In genomic region chr13:99982741-99983400, GRCh38 we compare ENCODE assay signal across 10 cellular contexts. TPM values are rescaled to one million over a fixed set of nuclear protein-coding genes. Genes with fewer than 3 reads are reported as not detected.
A peak's percentile ranks its signal among the peaks of the same experiment; 100 is the strongest.
DNase-seq lines count a peak whose midpoint lies in the region; ATAC-seq, FAIRE-seq and TF ChIP-seq lines count a peak whose summit lies in the region.
"Had no signal": no experiment of that assay in that cellular context is flagged by ENCODE, and none has a peak within 500 bp of the region (broad histone marks: within the 10 kb centered on the region; RNA-seq: fewer than 3 reads in every experiment).

No MANE protein-coding gene starts in this region.

- peak overlapping the region; percentile 84 to 97 for H3K27ac ChIP-seq in A549

- H3K27me3 Mint-ChIP-seq in activated CD4-positive, alpha-beta memory T cell treated with anti-CD3 and anti-CD28 coated beads, Interleukin-2, amount 10 ng/mL, durations not matched to agents 7 days and 5 days = peaks cover 66% of the 10 kb centered on the region

- POLR2A ChIA-PET in A549 (lab: Yijun Ruan, JAX) = interaction anchor here (0.7 to 4.6 kb wide), 3 partner anchors 12 to 382 kb away, joined by 4 to 79 read pairs (median 8); partner anchors contain the start of gene ZIC5
- POLR2A ChIA-PET in activated CD4-positive, alpha-beta memory T cell treated with anti-CD3 and anti-CD28 coated beads, Interleukin-2, amount 10 ng/mL, durations not matched to agents 7 days and 5 days (lab: Charles Lee) = interaction anchor here (0.8 to 1.1 kb wide), 2 partner anchors 13 kb away, joined by 3 to 4 read pairs; no protein-coding TSS in a partner anchor

- 0 out of 6 replicates have a peak, but pooled peaks of 1 of the 2 experiments have one; percentile 1 for ATAC-seq in A549
- no peak for ATAC-seq in GM21381 (IDR thresholded peaks at IDR 0.05; ENCODE audit: unreplicated experiment)
- no peak for ATAC-seq in HG03097 (IDR thresholded peaks at IDR 0.05; ENCODE audit: low FRiP score, unreplicated experiment)
- no peak for ATAC-seq in HG02763 (IDR thresholded peaks at IDR 0.05; ENCODE audit: unreplicated experiment)

- H3K36me3 Mint-ChIP-seq in activated CD4-positive, alpha-beta memory T cell treated with anti-CD3 and anti-CD28 coated beads, Interleukin-2, amount 10 ng/mL, durations not matched to agents 7 days and 5 days (ENCODE audit: low read depth) = peaks cover 26% of the 10 kb centered on the region

- TF ChIP-seq RAD21 in A549 (conservative IDR thresholded peaks at IDR 0.05 in 1 of 2, IDR thresholded peaks at IDR 0.05 in 1 of 2) = no peak

- peak overlapping the region; percentile 92 for H3K4me2 ChIP-seq in A549

- DNase-seq in A549 (ENCODE audit: low read depth in 1 of 2, low spot score in 1 of 2) = no peak
- peak; percentile 3 for DNase-seq in G401 (ENCODE audit: low spot score)
- DNase-seq in activated CD4-positive, alpha-beta memory T cell treated with anti-CD3 and anti-CD28 coated beads, Interleukin-2, amount 10 ng/mL, durations not matched to agents 7 days and 5 days = no peak
- no peak for DNase-seq in NCI-H187 (lab: John Stamatoyannopoulos, UW)
- DNase-seq: left colon, NCI-H345 had no signal

- H3K27ac Mint-ChIP-seq in activated CD4-positive, alpha-beta memory T cell treated with anti-CD3 and anti-CD28 coated beads, Interleukin-2, amount 10 ng/mL, durations not matched to agents 7 days and 5 days = peak overlapping the region; percentile 70

- peak overlapping the region; percentile 35 for H3K4me3 Mint-ChIP-seq in activated CD4-positive, alpha-beta memory T cell treated with anti-CD3 and anti-CD28 coated beads, Interleukin-2, amount 10 ng/mL, durations not matched to agents 7 days and 5 days

- no peak for TF ChIP-seq EP300 in A549 (IDR thresholded peaks at IDR 0.05)

- H3K4me3 ChIP-seq in A549 (peak overlapping the region; percentile 92), iPS-11a (ENCODE audit: low read depth, low read length) (peak overlapping the region; percentile 83)

- no peaks in the 10 kb centered on the region for H3K9me3 ChIP-seq in A549

- no peak for TF ChIP-seq POLR2A in A549 (IDR thresholded peaks at IDR 0.05; ENCODE audit: low read length)

- FAIRE-seq in A549 (lab: Jason Lieb, UNC) = no peak

- in situ Hi-C loops in G401 (cut with HindIII; ENCODE audit: low sequenced_read_pairs) = no loop called here

- H3K4me1 ChIP-seq in A549 = peaks cover 7% of the 10 kb centered on the region; the same call in 2 of the 3 replicates

- H3K9me3 Mint-ChIP-seq in activated CD4-positive, alpha-beta memory T cell treated with anti-CD3 and anti-CD28 coated beads, Interleukin-2, amount 10 ng/mL, durations not matched to agents 7 days and 5 days = no peaks in the 10 kb centered on the region

- CTCF ChIA-PET in A549 (lab: Yijun Ruan, JAX) = interaction anchor here (0.9 to 2.0 kb wide), 5 partner anchors 8 to 532 kb away, joined by 3 to 9 read pairs (median 4); no protein-coding TSS in a partner anchor
- CTCF ChIA-PET in activated CD4-positive, alpha-beta memory T cell treated with anti-CD3 and anti-CD28 coated beads, Interleukin-2, amount 10 ng/mL, durations not matched to agents 7 days and 5 days (lab: Charles Lee) = interaction anchor here (0.7 kb wide), 1 partner anchor 16 kb away, joined by 3 read pairs; no protein-coding TSS in a partner anchor

- WGBS in A549 (ENCODE audit: missing lambda C conversion rate) = 2% methylated on average over 15 of the region's 41 CpGs

- peaks cover 25% of the 10 kb centered on the region for H3K4me1 Mint-ChIP-seq in activated CD4-positive, alpha-beta memory T cell treated with anti-CD3 and anti-CD28 coated beads, Interleukin-2, amount 10 ng/mL, durations not matched to agents 7 days and 5 days

- TF ChIP-seq CTCF in A549 (IDR thresholded peaks at IDR 0.05) = no peak

TF ChIP-seq in A549, 52 proteins besides CTCF, POLR2A, EP300 and RAD21:
- TF ChIP-seq CBX8 (IDR thresholded peaks at IDR 0.05) (no peak), CHD4 (IDR thresholded peaks at IDR 0.05; ENCODE audit: borderline replicate concordance) (no peak), RNF2 (IDR thresholded peaks at IDR 0.05; ENCODE audit: borderline replicate concordance, low read depth) (no peak), NR3C1 (IDR thresholded peaks at IDR 0.05) (no peak), HDAC2 (IDR thresholded peaks at IDR 0.05) (no peak), JUN (IDR thresholded peaks at IDR 0.05) (no peak), MAX (IDR thresholded peaks at IDR 0.05) (no peak), MYC (IDR thresholded peaks at IDR 0.05; ENCODE audit: borderline replicate concordance, low read length) (no peak), BHLHE40 (IDR thresholded peaks at IDR 0.05; ENCODE audit: low read depth, low read length) (no peak), HOXA7 (CRISPR knock-in tag; IDR thresholded peaks at IDR 0.05) (no peak), RCOR1 (IDR thresholded peaks at IDR 0.05; ENCODE audit: low read depth, low read length) (no peak), EHF (CRISPR knock-in tag; IDR thresholded peaks at IDR 0.05) (no peak), SREBF2 (IDR thresholded peaks at IDR 0.05) (no peak), TFCP2L1 (CRISPR knock-in tag; IDR thresholded peaks at IDR 0.05) (no peak), TP53 (CRISPR knock-in tag; IDR thresholded peaks at IDR 0.05) (no peak), GATA3 (IDR thresholded peaks at IDR 0.05; ENCODE audit: borderline replicate concordance) (no peak), CHD2 (IDR thresholded peaks at IDR 0.05; ENCODE audit: low read length, partially characterized antibody) (no peak), ZSCAN20 (CRISPR knock-in tag; IDR thresholded peaks at IDR 0.05) (no peak), ZFP36 (IDR thresholded peaks at IDR 0.05; ENCODE audit: borderline replicate concordance, partially characterized antibody) (no peak)

RNA-seq across cellular contexts. Expression of gene ZIC2, which starts 1.3 kb away (rescaled TPM):
- polyA plus RNA-seq in A549 (2011; rRNA removed) (2.1 and 3.0 TPM in 2 replicates), A549 (2017; fragmentation: RNase III; extraction: RNeasy Plus Mini Kit Qiagen cat#74134 plus additional on column Dnase treatment) (7.9 to 10.3 TPM (median 9.2 TPM) in 3 replicates)
- 3.6 and 5.0 TPM in 2 replicates for polyA plus RNA-seq in A549 (2012; cell fraction: cytosol; rRNA removed)
- polyA plus RNA-seq in A549 (2012; cell fraction: nucleus; rRNA removed) = 6.7 and 9.0 TPM in 2 replicates
- polyA minus RNA-seq in A549 (2011; rRNA and poly(A)+ RNA removed) = 2.6 and 4.0 TPM in 2 replicates
- 10.0 and 16.8 TPM in 2 replicates for total RNA-seq in G401 (2014; rRNA removed; shearing (Covaris generic))
- total RNA-seq in activated CD4-positive, alpha-beta memory T cell treated with anti-CD3 and anti-CD28 coated beads, Interleukin-2, amount 10 ng/mL, durations not matched to agents 7 days and 5 days = 1 to 10 TPM in 1 of 2 experiments, under 1 TPM in 1; 0.50 to 1.0 TPM

RNA-seq across cellular contexts. Expression of gene ZIC5, which starts 11.3 kb away (rescaled TPM):
- polyA plus RNA-seq in A549 (2011; rRNA removed) = 2.8 and 3.0 TPM in 2 replicates
- 1.3 and 1.6 TPM in 2 replicates for polyA plus RNA-seq in A549 (2012; cell fraction: cytosol; rRNA removed)
- 1.7 and 1.8 TPM in 2 replicates for polyA plus RNA-seq in A549 (2012; cell fraction: nucleus; rRNA removed)
- polyA plus RNA-seq in A549 (2017; fragmentation: RNase III; extraction: RNeasy Plus Mini Kit Qiagen cat#74134 plus additional on column Dnase treatment) = 2.8 to 3.1 TPM (median 3.1 TPM) in 3 replicates
- 1.9 and 2.4 TPM in 2 replicates for polyA minus RNA-seq in A549 (2011; rRNA and poly(A)+ RNA removed)
- total RNA-seq in G401 (2014; rRNA removed; shearing (Covaris generic)) = 7.1 and 10.1 TPM in 2 replicates
- not detected for total RNA-seq in activated CD4-positive, alpha-beta memory T cell treated with anti-CD3 and anti-CD28 coated beads, Interleukin-2, amount 10 ng/mL, durations not matched to agents 7 days and 5 days
- total RNA-seq: left colon had no signal
